ENCODE assay signal across 32 cellular contexts in the genomic region with DNA sequence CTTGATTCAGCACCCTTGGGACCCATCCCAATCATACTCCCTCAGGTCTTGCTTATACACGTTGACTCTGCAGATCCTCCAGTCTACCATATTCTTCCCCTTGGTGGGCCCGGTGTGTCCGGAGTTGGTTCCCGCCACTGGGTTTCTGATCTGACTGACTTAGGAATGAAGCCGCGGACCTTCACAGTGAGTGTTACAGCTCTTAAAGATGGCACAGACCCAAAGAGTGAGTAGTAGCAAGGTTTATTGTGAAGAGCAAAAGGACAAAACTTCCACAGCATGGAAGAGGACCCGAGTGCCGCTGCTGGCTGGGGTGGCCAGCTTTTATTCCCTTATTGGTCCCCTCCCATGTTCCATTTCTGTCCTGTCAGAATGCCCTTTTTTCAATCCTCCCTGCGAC. TPM values are rescaled to one million over a fixed set of nuclear protein-coding genes. Genes with fewer than 3 reads are reported as not detected.
"Had no signal": no experiment of that assay in that cellular context is flagged by ENCODE, and none has a peak within 500 bp of the region (broad histone marks: within the 10 kb centered on the region; RNA-seq: fewer than 3 reads in every experiment).

No MANE protein-coding gene starts in this region.

- H3K4me3 ChIP-seq: MG63, SJSA1 had no signal

- ATAC-seq: activated T-cell treated with anti-CD3 and anti-CD28 coated beads, Interleukin-2, amount 50 U/mL, for 4 hours; Panc1 had no signal

- H3K4me3 Mint-ChIP-seq: activated B cell treated with CpG ODN at 0.5 μM for 24 hours; activated CD4-positive, alpha-beta memory T cell treated with anti-CD3 and anti-CD28 coated beads for 36 hours; activated naive CD8-positive, alpha-beta T cell treated with anti-CD3 and anti-CD28 coated beads for 36 hours; activated T-cell treated with anti-CD3 and anti-CD28 coated beads, Interleukin-2, amount 50 U/mL, for 4 hours; activated T-helper 1 cell treated with anti-CD3 and anti-CD28 coated beads, Interleukin-12 subunit alpha, Interleukin-12 subunit beta, Interleukin-2, Interleukin-4 antibody, amounts not matched to agents 30 ng/mL and 10 ng/mL and 1 ng/mL, durations not matched to agents 14 hours and 24 hours and 36 hours; T-helper 1 cell treated with Interleukin-12 subunit alpha and Interleukin-12 subunit beta and Interleukin-4 antibody, amounts not matched to agents 30 μg/mL and 1 μg/mL, for 36 hours; T-helper 2 cell treated with Interferon-gamma antibody and Interleukin-4, amounts not matched to agents 5 μg/mL and 100 μg/mL, for 36 hours had no signal

- H3K36me3 Mint-ChIP-seq: activated CD4-positive, alpha-beta memory T cell treated with anti-CD3 and anti-CD28 coated beads for 36 hours; activated naive CD8-positive, alpha-beta T cell treated with anti-CD3 and anti-CD28 coated beads for 36 hours had no signal

- DNase-seq: activated B cell treated with CpG ODN at 0.5 μM for 24 hours; activated CD4-positive, alpha-beta memory T cell treated with anti-CD3 and anti-CD28 coated beads for 36 hours; activated CD4-positive, alpha-beta T cell treated with anti-CD3 and anti-CD28 coated beads for 4 hours; activated CD4-positive, alpha-beta T cell treated with anti-CD3 and anti-CD28 coated beads, Interleukin-2, amount 50 U/mL, for 1 hour; activated naive CD4-positive, alpha-beta T cell; activated naive CD4-positive, alpha-beta T cell treated with anti-CD3 and anti-CD28 coated beads, Interleukin-2, amount 50 U/mL, for 16 hours; activated naive CD8-positive, alpha-beta T cell treated with anti-CD3 and anti-CD28 coated beads for 36 hours; activated T-cell treated with anti-CD3 and anti-CD28 coated beads for 4 hours; activated T-cell treated with anti-CD3 and anti-CD28 coated beads, Interleukin-2, amount 50 U/mL, for 4 hours; amniotic stem cell; aorta; brain microvascular endothelial cell; Kasumi-1; KG1; MG63; NCI-H1048; NCI-H1105 treated with DMSO at 0.1 percent for 48 hours; NCI-H1436; NCI-H1694; NCI-H1930; NCI-H2081 treated with DMSO at 0.1 percent for 48 hours; NCI-H226; NCI-H446 treated with DMSO at 0.1 percent for 48 hours; NCI-H524 treated with DMSO at 0.1 percent for 48 hours; SHP77 treated with DMSO at 0.1 percent for 48 hours; SK-N-SH had no signal

- H3K27me3 Mint-ChIP-seq: activated CD4-positive, alpha-beta memory T cell treated with anti-CD3 and anti-CD28 coated beads for 36 hours; activated naive CD8-positive, alpha-beta T cell treated with anti-CD3 and anti-CD28 coated beads for 36 hours had no signal

- H3K4me1 Mint-ChIP-seq: activated B cell treated with CpG ODN at 0.5 μM for 24 hours had no signal

- H3K27ac Mint-ChIP-seq: activated B cell treated with CpG ODN at 0.5 μM for 24 hours; activated CD4-positive, alpha-beta memory T cell treated with anti-CD3 and anti-CD28 coated beads for 36 hours; activated naive CD8-positive, alpha-beta T cell treated with anti-CD3 and anti-CD28 coated beads for 36 hours; activated T-helper 1 cell treated with anti-CD3 and anti-CD28 coated beads, Interleukin-12 subunit alpha, Interleukin-12 subunit beta, Interleukin-2, Interleukin-4 antibody, amounts not matched to agents 30 ng/mL and 10 ng/mL and 1 ng/mL, durations not matched to agents 14 hours and 24 hours and 36 hours; T-helper 1 cell treated with Interleukin-12 subunit alpha and Interleukin-12 subunit beta and Interleukin-4 antibody, amounts not matched to agents 30 μg/mL and 1 μg/mL, for 36 hours; T-helper 2 cell treated with Interferon-gamma antibody and Interleukin-4, amounts not matched to agents 5 μg/mL and 100 μg/mL, for 36 hours had no signal

- H3K9me3 ChIP-seq: MG63, SJSA1, SK-N-SH had no signal

- H3K36me3 ChIP-seq: brain microvascular endothelial cell, MG63, SJSA1 had no signal

- H3K9me3 Mint-ChIP-seq: activated B cell treated with CpG ODN at 0.5 μM for 24 hours; activated CD4-positive, alpha-beta memory T cell treated with anti-CD3 and anti-CD28 coated beads for 36 hours; activated naive CD8-positive, alpha-beta T cell treated with anti-CD3 and anti-CD28 coated beads for 36 hours; activated T-cell treated with anti-CD3 and anti-CD28 coated beads, Interleukin-2, amount 50 U/mL, for 4 hours; activated T-helper 1 cell treated with anti-CD3 and anti-CD28 coated beads, Interleukin-12 subunit alpha, Interleukin-12 subunit beta, Interleukin-2, Interleukin-4 antibody, amounts not matched to agents 30 ng/mL and 10 ng/mL and 1 ng/mL, durations not matched to agents 14 hours and 24 hours and 36 hours; T-helper 1 cell treated with Interleukin-12 subunit alpha and Interleukin-12 subunit beta and Interleukin-4 antibody, amounts not matched to agents 30 μg/mL and 1 μg/mL, for 36 hours; T-helper 2 cell treated with Interferon-gamma antibody and Interleukin-4, amounts not matched to agents 5 μg/mL and 100 μg/mL, for 36 hours had no signal

- H3K4me1 ChIP-seq: SJSA1 had no signal

- H3K27ac ChIP-seq: brain microvascular endothelial cell, SJSA1 had no signal

RNA-seq across cellular contexts. Expression of a gene that starts 5.9 kb away (rescaled TPM):
- total RNA-seq: activated B cell treated with CpG ODN at 0.5 μM for 24 hours, RPMI7951, SJSA1 had no signal

RNA-seq across cellular contexts. Expression of a gene that starts 28.2 kb away (rescaled TPM):
- total RNA-seq: activated B cell treated with CpG ODN at 0.5 μM for 24 hours; activated CD4-positive, alpha-beta memory T cell treated with anti-CD3 and anti-CD28 coated beads for 36 hours; activated naive CD8-positive, alpha-beta T cell treated with anti-CD3 and anti-CD28 coated beads for 36 hours; activated T-cell treated with anti-CD3 and anti-CD28 coated beads, Interleukin-2, amount 50 U/mL, for 4 hours; activated T-helper 1 cell treated with anti-CD3 and anti-CD28 coated beads, Interleukin-12 subunit alpha, Interleukin-12 subunit beta, Interleukin-2, Interleukin-4 antibody, amounts not matched to agents 30 ng/mL and 10 ng/mL and 1 ng/mL, durations not matched to agents 14 hours and 24 hours and 36 hours; aorta; RPMI7951; SJSA1 had no signal
- polyA plus RNA-seq: aorta, SK-N-SH had no signal

RNA-seq across cellular contexts. Expression of a gene that starts 54.1 kb away (rescaled TPM):
- total RNA-seq: activated B cell treated with CpG ODN at 0.5 μM for 24 hours; activated CD4-positive, alpha-beta memory T cell treated with anti-CD3 and anti-CD28 coated beads for 36 hours; activated naive CD8-positive, alpha-beta T cell treated with anti-CD3 and anti-CD28 coated beads for 36 hours; activated T-cell treated with anti-CD3 and anti-CD28 coated beads, Interleukin-2, amount 50 U/mL, for 4 hours; activated T-helper 1 cell treated with anti-CD3 and anti-CD28 coated beads, Interleukin-12 subunit alpha, Interleukin-12 subunit beta, Interleukin-2, Interleukin-4 antibody, amounts not matched to agents 30 ng/mL and 10 ng/mL and 1 ng/mL, durations not matched to agents 14 hours and 24 hours and 36 hours; aorta; RPMI7951; SJSA1 had no signal
- polyA plus RNA-seq: aorta, SK-N-SH had no signal
